32 cellular contexts compared by ENCODE assay signal in genomic region chr9:134179595-134179917, GRCh38. TPM values are rescaled to one million over a fixed set of nuclear protein-coding genes. Genes with fewer than 3 reads are reported as not detected.
DNase-seq lines count a peak whose midpoint lies in the region; ATAC-seq, FAIRE-seq and TF ChIP-seq lines count a peak whose summit lies in the region.
"Had no signal": no experiment of that assay in that cellular context is flagged by ENCODE, and none has a peak within 500 bp of the region (broad histone marks: within the 10 kb centered on the region; RNA-seq: fewer than 3 reads in every experiment).

No MANE protein-coding gene starts in this region.

- intact Hi-C loops in left cardiac atrium (cut with DNase I): loop anchor here in 1 of 2 donors (10.0 kb wide), 1 partner anchor 555 kb away; no protein-coding TSS in a partner anchor
- intact Hi-C loops in left ventricle myocardium superior (cut with micrococcal nuclease): no loop called here
- intact Hi-C loops in kidney (cut with DNase I): no loop called here
- intact Hi-C loops in sigmoid colon (cut with DNase I): no loop called here

- H3K4me3 ChIP-seq in NB4 (ENCODE audit: low read depth, low read length) (peak overlapping the region; percentile 42), kidney (ENCODE audit: low read length in 2 of 2) (no peak overlapping the region), sigmoid colon (no peak overlapping the region), gastroesophageal sphincter (no peak overlapping the region)
- H3K4me3 ChIP-seq: breast epithelium, heart right ventricle had no signal

- 83 to 86% methylated on average over 6 of the region's 6 CpGs for WGBS in sigmoid colon, 2 donors
- WGBS in gastroesophageal sphincter (ENCODE audit: low coverage in 1 of 2), 2 donors: 84 to 100% methylated on average over 4 of the region's 6 CpGs

- FAIRE-seq in kidney (lab: Jason Lieb, UNC): no peak
- FAIRE-seq: colon, G401.6 had no signal

- ATAC-seq in left cardiac atrium: no peak
- ATAC-seq in left ventricle myocardium superior: no peak
- ATAC-seq in gastroesophageal sphincter: no peak
- ATAC-seq in HG03342 (IDR thresholded peaks at IDR 0.05; ENCODE audit: unreplicated experiment): no peak
- ATAC-seq: activated CD8-positive, alpha-beta memory T cell treated with anti-CD3 and anti-CD28 coated beads, Interleukin-2, amount 10 ng/mL, durations not matched to agents 7 days and 5 days; activated T-cell treated with anti-CD3 and anti-CD28 coated beads, Interleukin-2, amount 50 U/mL, for 72 hours; left colon had no signal

- TF ChIP-seq CTCF in NB4 (IDR thresholded peaks at IDR 0.05; ENCODE audit: low read depth, low read length) (no peak), kidney (IDR thresholded peaks at IDR 0.05; ENCODE audit: borderline replicate concordance, extremely low read depth, insufficient read depth) (no peak), sigmoid colon (IDR thresholded peaks at IDR 0.05) (no peak), gastroesophageal sphincter (IDR thresholded peaks at IDR 0.05) (no peak)

- TF ChIP-seq EP300 in sigmoid colon (IDR thresholded peaks at IDR 0.05) (no peak), gastroesophageal sphincter (IDR thresholded peaks at IDR 0.05) (no peak)

- H3K9me3 ChIP-seq in kidney (ENCODE audit: control insufficient read depth in 1 of 2, low read length in 2 of 2) (no peaks in the 10 kb centered on the region), sigmoid colon (no peaks in the 10 kb centered on the region), gastroesophageal sphincter (no peaks in the 10 kb centered on the region)
- H3K9me3 ChIP-seq: breast epithelium, heart right ventricle, SK-N-SH had no signal

- peak; percentile 11 for DNase-seq in left cardiac atrium
- DNase-seq in left ventricle myocardium superior: no peak
- DNase-seq in NB4 (ENCODE audit: low read depth): no peak
- DNase-seq in kidney: peak; percentile 75
- peak; percentile 56 for DNase-seq in sigmoid colon
- no peak for DNase-seq in KG1 (lab: John Stamatoyannopoulos, UW)
- DNase-seq: activated CD4-positive, alpha-beta T cell treated with anti-CD3 and anti-CD28 coated beads, Interleukin-2, amount 50 U/mL, for 1 hour; activated CD8-positive, alpha-beta memory T cell treated with anti-CD3 and anti-CD28 coated beads, Interleukin-2, amount 10 ng/mL, durations not matched to agents 7 days and 5 days; activated naive CD4-positive, alpha-beta T cell treated with anti-CD3 and anti-CD28 coated beads, Interleukin-2, amount 50 U/mL, for 16 hours; activated T-cell treated with anti-CD3 and anti-CD28 coated beads, Interleukin-2, amount 50 U/mL, for 72 hours; COR-L47; effector CD8-positive, alpha-beta T cell; foreskin fibroblast; HCEC 1CT; MM.1S; NCI-H1436 treated with DMSO at 0.1 percent for 48 hours; NCI-H2107; NCI-H446; T-helper 2 cell; trophoblast cell had no signal

- H3K4me1 ChIP-seq in kidney (ENCODE audit: control insufficient read depth in 1 of 2, insufficient read depth in 1 of 2, low read depth in 1 of 2, low read length in 2 of 2) (peaks cover 6 to 29% of the 10 kb centered on the region in 2 donors), sigmoid colon (peaks cover 0 to 25% (median 17%) of the 10 kb centered on the region in 4 donors), gastroesophageal sphincter (peaks cover 0 to 30% (median 0%) of the 10 kb centered on the region in 3 donors)

- TF ChIP-seq POLR2A in NB4 (IDR thresholded peaks at IDR 0.05; ENCODE audit: extremely low read depth, insufficient read length) (no peak), sigmoid colon (IDR thresholded peaks at IDR 0.05) (no peak), gastroesophageal sphincter (IDR thresholded peaks at IDR 0.05) (no peak)

- H3K36me3 ChIP-seq in kidney (ENCODE audit: control insufficient read depth in 1 of 2, insufficient read depth in 2 of 2, low read length in 2 of 2) (no peaks in the 10 kb centered on the region), sigmoid colon (no peaks in the 10 kb centered on the region), gastroesophageal sphincter (no peaks in the 10 kb centered on the region)
- H3K36me3 ChIP-seq: breast epithelium, heart right ventricle had no signal

- H3K9ac ChIP-seq in kidney (ENCODE audit: low read length in 2 of 2): no peak overlapping the region
- H3K9ac ChIP-seq: SK-N-SH had no signal

- H3K27ac ChIP-seq in kidney (ENCODE audit: low read depth in 2 of 2, low read length in 2 of 2): no peak overlapping the region
- no peak overlapping the region for H3K27ac ChIP-seq in sigmoid colon
- no peak overlapping the region for H3K27ac ChIP-seq in gastroesophageal sphincter
- H3K27ac ChIP-seq: RWPE1 had no signal

- peaks cover 13 to 28% (median 14%) of the 10 kb centered on the region in 3 donors for H3K27me3 ChIP-seq in sigmoid colon
- peaks cover 28% of the 10 kb centered on the region for H3K27me3 ChIP-seq in gastroesophageal sphincter

RNA-seq across cellular contexts. Expression of gene RNU6ATAC, which starts 15.2 kb away (rescaled TPM):
- total RNA-seq in left cardiac atrium (100 to 1,000 TPM; 307 to 456 TPM), left ventricle myocardium superior (94.3 TPM), kidney (232 TPM), sigmoid colon (not detected), gastroesophageal sphincter (not detected)
- polyA plus RNA-seq in kidney (ENCODE audit: insufficient read depth, low read depth, low replicate concordance) (not detected), sigmoid colon (not detected)
- total RNA-seq: breast epithelium, omental fat pad, subcutaneous adipose tissue had no signal
- polyA plus RNA-seq: esophagus, heart right ventricle, SK-N-SH had no signal

RNA-seq across cellular contexts. Expression of gene WDR5, which starts 43.7 kb away (rescaled TPM):
- total RNA-seq in left cardiac atrium (10 to 100 TPM; 16.0 to 20.3 TPM), left ventricle myocardium superior (19.6 TPM), kidney (25.4 TPM), sigmoid colon (10 to 100 TPM; 13.6 to 18.3 (median 15.0) TPM), gastroesophageal sphincter (10 to 100 TPM; 16.4 to 30.2 (median 24.8) TPM)
- polyA plus RNA-seq in kidney (ENCODE audit: insufficient read depth, low read depth, low replicate concordance) (18.8 TPM), sigmoid colon (10 to 100 TPM; 10.8 to 33.6 (median 11.6) TPM)

Comparison
In these comparisons a context has a peak if more than half of its experiments do, and no peak if none do; other contexts are left out.
1. DNase-seq: peak in left cardiac atrium (single experiment), kidney (single experiment) and sigmoid colon (single experiment); none in left ventricle myocardium superior (single experiment), NB4 (single experiment) and KG1 (single experiment).
2. RNA of gene RNU6ATAC, which starts 15.2 kb away (total RNA-seq): 307 to 456 TPM in left cardiac atrium, 232 TPM in kidney (single experiment) and 94.3 TPM in left ventricle myocardium superior (single experiment); not detected in sigmoid colon and not detected in gastroesophageal sphincter; every median in the first group is over 10 times any median in the second.